In the genomic region with DNA sequence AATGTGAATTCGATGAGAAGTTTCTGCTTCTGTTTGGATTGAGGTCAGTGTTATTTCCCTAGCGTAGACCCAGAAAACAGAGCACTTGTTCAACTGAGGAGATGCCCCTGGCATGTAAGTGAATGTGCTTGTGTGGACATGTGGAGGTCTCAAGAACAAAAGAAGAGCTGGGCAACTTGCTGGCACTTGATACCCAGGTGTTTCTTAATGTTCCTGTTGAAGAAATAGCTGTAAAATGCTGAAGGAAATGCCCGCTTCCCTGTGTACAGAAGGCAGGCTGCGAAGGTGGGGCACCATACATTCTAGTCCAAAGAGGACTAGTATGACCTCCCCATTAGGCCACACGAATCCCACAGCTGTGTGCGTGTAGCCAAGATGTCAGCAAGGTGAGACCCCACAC, we compare ENCODE assay signal across 15 cellular contexts.
"Had no signal": no experiment of that assay in that cellular context is flagged by ENCODE, and none has a peak within 500 bp of the region (broad histone marks: within the 10 kb centered on the region; RNA-seq: fewer than 3 reads in every experiment).

No MANE protein-coding gene starts in this region.

- H3K9me3 Mint-ChIP-seq: activated CD4-positive, alpha-beta T cell treated with anti-CD3 and anti-CD28 coated beads, Interleukin-2, amount 10 ng/mL, durations not matched to agents 24 days and 14 days; activated naive CD4-positive, alpha-beta T cell treated with anti-CD3 and anti-CD28 coated beads for 36 hours; activated naive CD8-positive, alpha-beta T cell treated with anti-CD3 and anti-CD28 coated beads, Interleukin-2, amount 50 U/mL, for 24 hours; activated T-helper 17 cell treated with anti-CD3 and anti-CD28 coated beads, Interleukin-2, amount 50 U/mL, for 72 hours; nephron progenitor cell had no signal

- H3K4me3 Mint-ChIP-seq: activated CD4-positive, alpha-beta T cell treated with anti-CD3 and anti-CD28 coated beads, Interleukin-2, amount 10 ng/mL, durations not matched to agents 24 days and 14 days; activated naive CD4-positive, alpha-beta T cell treated with anti-CD3 and anti-CD28 coated beads for 36 hours; activated naive CD8-positive, alpha-beta T cell treated with anti-CD3 and anti-CD28 coated beads, Interleukin-2, amount 50 U/mL, for 24 hours; activated T-helper 17 cell treated with anti-CD3 and anti-CD28 coated beads, Interleukin-2, amount 50 U/mL, for 72 hours; nephron progenitor cell had no signal

- H3K36me3 ChIP-seq: spleen, tibial artery had no signal

- H3K9me3 ChIP-seq: spleen, tibial artery had no signal

- H2AFZ ChIP-seq: hepatocyte had no signal

- H3K4me3 ChIP-seq: hepatocyte, spleen, tibial artery had no signal

- H3K27ac Mint-ChIP-seq: activated naive CD4-positive, alpha-beta T cell treated with anti-CD3 and anti-CD28 coated beads for 36 hours; activated naive CD8-positive, alpha-beta T cell treated with anti-CD3 and anti-CD28 coated beads, Interleukin-2, amount 50 U/mL, for 24 hours; activated T-helper 17 cell treated with anti-CD3 and anti-CD28 coated beads, Interleukin-2, amount 50 U/mL, for 72 hours; nephron progenitor cell had no signal

- H3K27me3 Mint-ChIP-seq: activated CD4-positive, alpha-beta T cell treated with anti-CD3 and anti-CD28 coated beads, Interleukin-2, amount 10 ng/mL, durations not matched to agents 24 days and 14 days; activated naive CD8-positive, alpha-beta T cell treated with anti-CD3 and anti-CD28 coated beads, Interleukin-2, amount 50 U/mL, for 24 hours; activated T-helper 17 cell treated with anti-CD3 and anti-CD28 coated beads, Interleukin-2, amount 50 U/mL, for 72 hours had no signal

- H3K27ac ChIP-seq: hepatocyte, tibial artery had no signal

- FAIRE-seq: urothelium cell line had no signal

- H3K79me2 ChIP-seq: hepatocyte had no signal

- DNase-seq: activated CD4-positive, alpha-beta T cell treated with anti-CD3 and anti-CD28 coated beads, Interleukin-2, amount 10 ng/mL, durations not matched to agents 24 days and 14 days; activated naive CD4-positive, alpha-beta T cell treated with anti-CD3 and anti-CD28 coated beads for 36 hours; activated naive CD8-positive, alpha-beta T cell treated with anti-CD3 and anti-CD28 coated beads, Interleukin-2, amount 50 U/mL, for 24 hours; aorta; left ventricle myocardium superior; mesenchymal stem cell; nephron progenitor cell; spleen; T-helper 2 cell; tibial artery had no signal

- ATAC-seq: activated naive CD8-positive, alpha-beta T cell treated with anti-CD3 and anti-CD28 coated beads, Interleukin-2, amount 50 U/mL, for 24 hours; activated T-helper 17 cell treated with anti-CD3 and anti-CD28 coated beads, Interleukin-2, amount 50 U/mL, for 72 hours; esophagus mucosa; left ventricle myocardium superior; sciatic nerve had no signal

- H3K27me3 ChIP-seq: hepatocyte, spleen, tibial artery had no signal

- H3K4me2 ChIP-seq: hepatocyte had no signal
